ENCODE assay signal across 8 cellular contexts in the genomic region with DNA sequence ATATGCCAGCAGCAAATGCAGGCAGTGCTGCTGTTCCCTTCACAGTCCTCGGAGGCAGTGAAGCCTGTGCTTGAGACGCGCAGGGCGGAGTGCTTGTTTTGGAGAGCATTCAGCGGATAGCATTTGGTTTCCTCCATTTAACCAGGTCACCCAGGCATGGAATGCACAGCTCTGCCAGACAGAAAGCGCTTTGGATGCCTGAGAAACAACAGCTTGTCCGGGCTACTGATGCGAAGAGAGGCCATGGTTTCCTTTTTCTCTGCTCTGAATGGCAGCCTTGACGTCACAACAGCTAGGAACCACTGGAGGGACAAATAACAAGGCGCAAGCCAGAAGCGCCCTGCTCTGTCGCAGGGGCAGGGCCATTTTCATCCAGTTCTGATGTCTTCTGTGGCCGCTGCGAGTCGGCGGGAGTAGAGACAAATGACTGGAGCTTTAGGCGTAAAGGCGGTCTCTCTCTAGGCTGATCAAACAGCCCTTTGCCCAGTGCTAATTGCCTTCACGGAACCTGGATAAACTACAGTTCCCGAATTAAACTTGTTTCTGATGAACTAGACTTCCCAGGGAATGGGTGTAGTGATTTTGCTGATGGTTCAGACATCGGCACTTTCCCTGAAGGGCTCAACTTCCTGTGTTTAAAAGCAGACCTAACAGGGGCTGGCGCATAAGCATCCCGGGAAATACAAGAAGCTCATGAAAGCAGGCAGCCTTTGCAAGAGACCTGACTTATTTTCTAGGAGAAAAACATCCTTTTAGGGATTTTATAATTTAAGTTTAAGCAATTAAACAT.
A peak's percentile ranks its signal among the peaks of the same experiment; 100 is the strongest.
DNase-seq lines count a peak whose midpoint lies in the region; ATAC-seq and TF ChIP-seq lines count a peak whose summit lies in the region.

No MANE protein-coding gene starts in this region.

- no peak overlapping the region for H3K4ac ChIP-seq in neuronal stem cell (ENCODE audit: low read length)

- TF ChIP-seq CTCF in Caco-2 (IDR thresholded peaks at IDR 0.05; ENCODE audit: insufficient read depth in 1 of 2, low read depth in 1 of 2, low read length in 1 of 2, severe bottlenecking in 1 of 2, unreplicated experiment in 1 of 2) (no peak), RWPE2 (IDR thresholded peaks at IDR 0.05; ENCODE audit: poor library complexity, severe bottlenecking) (no peak), esophagus muscularis mucosa (IDR thresholded peaks at IDR 0.05) (no peak)

- TF ChIP-seq POLR2A in esophagus muscularis mucosa (IDR thresholded peaks at IDR 0.05; ENCODE audit: low read depth): no peak

- no peak overlapping the region for H2BK5ac ChIP-seq in neuronal stem cell (ENCODE audit: low read length)

- ATAC-seq in RWPE2 (ENCODE audit: low read depth) (no peak), GM19324 (IDR thresholded peaks at IDR 0.05; ENCODE audit: low FRiP score, unreplicated experiment) (no peak), HG02970 (IDR thresholded peaks at IDR 0.05; ENCODE audit: low FRiP score, unreplicated experiment) (no peak)

- H4K8ac ChIP-seq in neuronal stem cell (ENCODE audit: low read depth, low read length): no peak overlapping the region

- H3K4me1 Mint-ChIP-seq in Caco-2 (ENCODE audit: low read depth, unreplicated experiment): peaks cover 30% of the 10 kb centered on the region

- H3K9ac ChIP-seq in neuronal stem cell (ENCODE audit: low read depth, low read length, poor library complexity): no peak overlapping the region

- H3K4me3 Mint-ChIP-seq in Caco-2 (ENCODE audit: unreplicated experiment): no peak overlapping the region

- no peaks in the 10 kb centered on the region for H3K27me3 Mint-ChIP-seq in Caco-2 (ENCODE audit: insufficient read depth, unreplicated experiment)

- peak overlapping the region; percentile 77 for H2AFZ ChIP-seq in neuronal stem cell (ENCODE audit: low read length)

- H3K27me3 ChIP-seq in Caco-2 (replicated peaks; ENCODE audit: control insufficient read depth, insufficient read depth, low read length) (no peaks in the 10 kb centered on the region), RWPE2 (ENCODE audit: insufficient read depth, poor library complexity, severe bottlenecking) (no peaks in the 10 kb centered on the region), esophagus muscularis mucosa (no peaks in the 10 kb centered on the region), neuronal stem cell (ENCODE audit: control insufficient read depth in 3 of 3, insufficient read depth in 3 of 3, low read depth in 1 of 3, low read length in 3 of 3) (no peaks in the 10 kb centered on the region)

- POLR2A ChIA-PET in Caco-2 (lab: Charles Lee): interaction anchor here (1.8 to 2.0 kb wide), 2 partner anchors 8 to 9 kb away, joined by 7 to 8 read pairs; no protein-coding TSS in a partner anchor

- no peaks in the 10 kb centered on the region for H3K36me3 ChIP-seq in Caco-2 (ENCODE audit: control insufficient read depth, insufficient read depth, low read length)
- peaks cover 7% of the 10 kb centered on the region for H3K36me3 ChIP-seq in RWPE2 (ENCODE audit: low read depth)
- peaks cover 0 to 7% (median 3%) of the 10 kb centered on the region in 4 donors for H3K36me3 ChIP-seq in esophagus muscularis mucosa
- H3K36me3 ChIP-seq in neuronal stem cell (replicated peaks in 1 of 2; ENCODE audit: control insufficient read depth in 2 of 2, insufficient read depth in 2 of 2, low read length in 2 of 2): no peaks in the 10 kb centered on the region

- H2BK12ac ChIP-seq in neuronal stem cell (ENCODE audit: low read length): no peak overlapping the region

- no peaks in the 10 kb centered on the region for H3K9me3 Mint-ChIP-seq in Caco-2 (ENCODE audit: unreplicated experiment)

- WGBS in esophagus muscularis mucosa: 63% methylated on average over 23 of the region's 23 CpGs
- WGBS in neuronal stem cell (ENCODE audit: extremely low coverage in 2 of 2, insufficient read length in 2 of 2, insufficient replicate concordance in 1 of 2), 2 donors: no CpG with 5 or more reads among the region's 23 CpGs

- no peak overlapping the region for H2AK5ac ChIP-seq in neuronal stem cell (ENCODE audit: low read depth, low read length)

- no peaks in the 10 kb centered on the region for H3K36me3 Mint-ChIP-seq in Caco-2 (ENCODE audit: insufficient read depth, unreplicated experiment)

- no peak overlapping the region for H4K91ac ChIP-seq in neuronal stem cell (ENCODE audit: low read depth, low read length, poor library complexity)

- H2BK15ac ChIP-seq in neuronal stem cell (ENCODE audit: low read length): no peak overlapping the region

- DNase-seq in Caco-2 (no peak), RWPE2 (ENCODE audit: low spot score) (no peak), esophagus muscularis mucosa (ENCODE audit: extremely low spot score) (peak; percentile 83), neuronal stem cell (ENCODE audit: low spot score) (peak; percentile 82), GM03348 (ENCODE audit: low spot score) (no peak), NOMO-1 treated with DMSO at 0.1 percent for 48 hours (lab: John Stamatoyannopoulos, UW; ENCODE audit: unreplicated experiment) (no peak)

- H3K9me3 ChIP-seq in Caco-2: no peaks in the 10 kb centered on the region
- H3K9me3 ChIP-seq in RWPE2 (ENCODE audit: severe bottlenecking): no peaks in the 10 kb centered on the region
- H3K9me3 ChIP-seq in esophagus muscularis mucosa: no peaks in the 10 kb centered on the region
- H3K9me3 ChIP-seq in neuronal stem cell (replicated peaks in 1 of 2; ENCODE audit: control insufficient read depth in 2 of 2, insufficient read depth in 1 of 2, low read depth in 1 of 2, low read length in 2 of 2): peaks cover 0 to 2% of the 10 kb centered on the region in 2 donors

- H3K4me1 ChIP-seq in Caco-2 (peaks cover 68% of the 10 kb centered on the region), RWPE2 (ENCODE audit: insufficient read depth, poor library complexity, severe bottlenecking) (peaks cover 30% of the 10 kb centered on the region), esophagus muscularis mucosa (peaks cover 69 to 99% (median 90%) of the 10 kb centered on the region in 4 donors), neuronal stem cell (ENCODE audit: control insufficient read depth in 2 of 2, insufficient read depth in 1 of 2, low read depth in 1 of 2, low read length in 2 of 2) (peaks cover 15 to 25% of the 10 kb centered on the region in 2 donors)

- intact Hi-C loops in Caco-2 (cut with micrococcal nuclease; ENCODE audit: unreplicated experiment) (loop anchor here (1.0 to 2.0 kb wide), 3 partner anchors 8 to 22 kb away; no protein-coding TSS in a partner anchor), esophagus muscularis mucosa (cut with DNase I) (no loop called here)

- no TSS peak for BruUV-seq in Caco-2 (replicated peaks; lab: Mats Ljungman, UMichigan)

- H3K4me3 ChIP-seq in Caco-2 (ENCODE audit: low read depth, low read length): no peak overlapping the region
- no peak overlapping the region for H3K4me3 ChIP-seq in RWPE2 (ENCODE audit: severe bottlenecking)
- H3K4me3 ChIP-seq in esophagus muscularis mucosa: peak overlapping the region; percentile 21 to 38 (median 28)
- peak overlapping the region in 1 of 2 donors; percentile 33 for H3K4me3 ChIP-seq in neuronal stem cell (ENCODE audit: low read length in 2 of 2)

- H3K79me1 ChIP-seq in neuronal stem cell (ENCODE audit: low read depth, low read length): no peaks in the 10 kb centered on the region

- no peak overlapping the region for H3K4me2 ChIP-seq in neuronal stem cell (ENCODE audit: insufficient read depth, low read length, poor library complexity, severe bottlenecking)

- CTCF ChIA-PET in Caco-2 (lab: Charles Lee): interaction anchor here (1.3 to 2.7 kb wide), 2 partner anchors 22 to 25 kb away, joined by 6 to 12 read pairs; no protein-coding TSS in a partner anchor

- no peak overlapping the region for H3K23ac ChIP-seq in neuronal stem cell (ENCODE audit: low read depth, low read length, poor library complexity)

- H3K18ac ChIP-seq in neuronal stem cell (ENCODE audit: low read length): no peak overlapping the region

- no peak overlapping the region for H2BK120ac ChIP-seq in neuronal stem cell (ENCODE audit: low read depth, low read length)

- no peak for TF ChIP-seq EP300 in esophagus muscularis mucosa (IDR thresholded peaks at IDR 0.05)

- peak overlapping the region; percentile 100 for H3K27ac ChIP-seq in RWPE2 (ENCODE audit: poor library complexity, severe bottlenecking)
- peak overlapping the region; percentile 65 to 80 (median 78) for H3K27ac ChIP-seq in esophagus muscularis mucosa (replicated peaks in 1 of 4)
- H3K27ac ChIP-seq in neuronal stem cell (replicated peaks; ENCODE audit: low read length): peak overlapping the region; percentile 81

- H3K27ac Mint-ChIP-seq in Caco-2 (ENCODE audit: unreplicated experiment): peak overlapping the region; percentile 98

- H3K14ac ChIP-seq in neuronal stem cell (ENCODE audit: low read length): no peak overlapping the region

Comparison
In these comparisons a context has a peak if more than half of its experiments do, and no peak if none do; other contexts are left out.
1. DNase-seq: peak in esophagus muscularis mucosa (single experiment) and neuronal stem cell (single experiment); none in Caco-2 (0 of 2), RWPE2 (single experiment), GM03348 (single experiment) and NOMO-1 treated with DMSO at 0.1 percent for 48 hours (single experiment).
2. H3K4me3 ChIP-seq: peak in esophagus muscularis mucosa (4 of 4); none in Caco-2 (single experiment) and RWPE2 (single experiment).
3. Peak in every context shown above with its lines, with median percentiles within 50 percentile points of each other: H3K27ac ChIP-seq.